In genomic region chr10:110568055-110568735, GRCh38 we compare ENCODE assay signal across 8 cellular contexts. TPM values are rescaled to one million over a fixed set of nuclear protein-coding genes. Genes with fewer than 3 reads are reported as not detected.
DNase-seq lines count a peak whose midpoint lies in the region; ATAC-seq and TF ChIP-seq lines count a peak whose summit lies in the region.

No MANE protein-coding gene starts in this region.

- peak overlapping the region; percentile 90 for H2AFZ ChIP-seq in neural cell (ENCODE audit: low read depth, low read length)

- TF ChIP-seq EP300 in neural cell (conservative IDR thresholded peaks at IDR 0.05; ENCODE audit: poor library complexity, severe bottlenecking): no peak

- DNase-seq in NCI-H1105 treated with DMSO at 0.1 percent for 48 hours (lab: John Stamatoyannopoulos, UW) (peak; percentile 6), NCI-H1105 (lab: John Stamatoyannopoulos, UW) (no peak), NCI-H2171 treated with DMSO at 0.1 percent for 48 hours (lab: John Stamatoyannopoulos, UW) (peak; percentile 18), fibroblast of pulmonary artery (ENCODE audit: low read depth) (peak; percentile 23), substantia nigra (lab: John Stamatoyannopoulos, UW) (peak in 29 of 49 donors; percentile 18 to 84 (median 52))
- DNase-seq in activated T-cell treated with anti-CD3 and anti-CD28 coated beads, Interleukin-2, amount 50 U/mL, for 72 hours: peak; percentile 67 to 72

- H3K9me3 ChIP-seq in neural cell (ENCODE audit: low read length): no peaks in the 10 kb centered on the region

- H3K27me3 Mint-ChIP-seq in activated T-cell treated with anti-CD3 and anti-CD28 coated beads, Interleukin-2, amount 50 U/mL, for 72 hours (ENCODE audit: low read depth): peaks cover 13% of the 10 kb centered on the region

- peaks cover 9 to 18% of the 10 kb centered on the region in 2 donors for H3K36me3 Mint-ChIP-seq in activated T-cell treated with anti-CD3 and anti-CD28 coated beads, Interleukin-2, amount 50 U/mL, for 72 hours (ENCODE audit: insufficient read depth in 2 of 2)

- peak overlapping the region; percentile 95 for H3K9ac ChIP-seq in neural cell (ENCODE audit: low read length)

- peaks cover 41% of the 10 kb centered on the region for H3K4me1 Mint-ChIP-seq in activated T-cell treated with anti-CD3 and anti-CD28 coated beads, Interleukin-2, amount 50 U/mL, for 72 hours (ENCODE audit: low read depth)

- H3K27me3 ChIP-seq in neural cell (ENCODE audit: insufficient read depth, low read depth, low read length): no peaks in the 10 kb centered on the region

- H3K4me3 Mint-ChIP-seq in activated T-cell treated with anti-CD3 and anti-CD28 coated beads, Interleukin-2, amount 50 U/mL, for 72 hours: peak overlapping the region; percentile 90 to 95

- H3K79me2 ChIP-seq in neural cell (replicated peaks; ENCODE audit: insufficient read depth, low read length): peaks cover 56% of the 10 kb centered on the region

- TF ChIP-seq CTCF in fibroblast of pulmonary artery (IDR thresholded peaks at IDR 0.05; ENCODE audit: low read length, missing control alignments) (no peak), neural cell (IDR thresholded peaks at IDR 0.05; ENCODE audit: poor library complexity, severe bottlenecking) (no peak)

- H4K20me1 ChIP-seq in neural cell (ENCODE audit: insufficient read depth): no peaks in the 10 kb centered on the region

- no peaks in the 10 kb centered on the region for H3K36me3 ChIP-seq in neural cell (ENCODE audit: insufficient read depth, low read length)

- H3K4me3 ChIP-seq in fibroblast of pulmonary artery (replicated peaks; ENCODE audit: low read depth, low read length) (peak overlapping the region; percentile 72), neural cell (ENCODE audit: low read length) (peak overlapping the region; percentile 91)

- peak overlapping the region; percentile 95 for H3K4me2 ChIP-seq in neural cell (ENCODE audit: low read length)

- no peaks in the 10 kb centered on the region for H3K9me3 Mint-ChIP-seq in activated T-cell treated with anti-CD3 and anti-CD28 coated beads, Interleukin-2, amount 50 U/mL, for 72 hours

- no peaks in the 10 kb centered on the region for H3F3A ChIP-seq in neural cell (ENCODE audit: insufficient read depth, low read length, poor library complexity, severe bottlenecking)

- ATAC-seq in HG02623 (IDR thresholded peaks at IDR 0.05; ENCODE audit: unreplicated experiment): peak; percentile 32
- peak; percentile 43 to 50 for ATAC-seq in activated T-cell treated with anti-CD3 and anti-CD28 coated beads, Interleukin-2, amount 50 U/mL, for 72 hours (replicated peaks in 1 of 2)

- H3K9me2 ChIP-seq in neural cell (ENCODE audit: insufficient read depth, low read length): no peaks in the 10 kb centered on the region

- no peak for TF ChIP-seq RAD21 in neural cell (conservative IDR thresholded peaks at IDR 0.05)

- H3K27ac ChIP-seq in neural cell (ENCODE audit: low read length) (peak overlapping the region; percentile 88), substantia nigra (ENCODE audit: low read depth, low read length, poor library complexity, severe bottlenecking) (peak overlapping the region; percentile 88)

- peak overlapping the region; percentile 99 for H3K27ac Mint-ChIP-seq in activated T-cell treated with anti-CD3 and anti-CD28 coated beads, Interleukin-2, amount 50 U/mL, for 72 hours

TF ChIP-seq in neural cell, 6 proteins besides CTCF, POLR2A, EP300 and RAD21:
- TF ChIP-seq MXI1 (conservative IDR thresholded peaks at IDR 0.05; ENCODE audit: poor library complexity, severe bottlenecking): peak; percentile 26
- no peak for TF ChIP-seq SMC3 (conservative IDR thresholded peaks at IDR 0.05; ENCODE audit: poor library complexity)
- peak; percentile 8 for TF ChIP-seq POLR2AphosphoS5 (IDR thresholded peaks at IDR 0.05)

RNA-seq across cellular contexts. Expression of gene SMC3, which starts 0.7 kb away (rescaled TPM):
- 10 to 100 TPM; 79.7 to 85.6 TPM for total RNA-seq in activated T-cell treated with anti-CD3 and anti-CD28 coated beads, Interleukin-2, amount 50 U/mL, for 72 hours
- 60.1 and 67.7 TPM in 2 replicates for polyA plus RNA-seq in neural cell
- polyA minus RNA-seq in neural cell: 99.3 and 120 TPM in 2 replicates
